ENCODE assay signal across 24 cellular contexts in genomic region chr14:85063747-85064146, GRCh38.
DNase-seq lines count a peak whose midpoint lies in the region; ATAC-seq and TF ChIP-seq lines count a peak whose summit lies in the region.
"Had no signal": no experiment of that assay in that cellular context is flagged by ENCODE, and none has a peak within 500 bp of the region (broad histone marks: within the 10 kb centered on the region; RNA-seq: fewer than 3 reads in every experiment).

No MANE protein-coding gene starts in this region.

- H3F3A ChIP-seq in GM23248 (ENCODE audit: insufficient read depth) = no peaks in the 10 kb centered on the region

- no peaks in the 10 kb centered on the region for H3K27me3 ChIP-seq in sigmoid colon
- H3K27me3 ChIP-seq in GM23248 (replicated peaks; ENCODE audit: insufficient read depth) = no peaks in the 10 kb centered on the region
- no peaks in the 10 kb centered on the region for H3K27me3 ChIP-seq in stomach
- H3K27me3 ChIP-seq: BE2C had no signal

- no peaks in the 10 kb centered on the region for H3K9me3 ChIP-seq in OCI-LY7 (ENCODE audit: low read length)
- peaks cover 0 to 4% (median 0%) of the 10 kb centered on the region in 4 donors for H3K9me3 ChIP-seq in sigmoid colon
- H3K9me3 ChIP-seq in GM23248 (ENCODE audit: low read depth) = no peaks in the 10 kb centered on the region
- H3K9me3 ChIP-seq in stomach = peaks cover 0 to 4% (median 0%) of the 10 kb centered on the region in 4 donors
- H3K9me3 ChIP-seq: BE2C, HAP-1 had no signal

- H3K79me2 ChIP-seq in OCI-LY7 (ENCODE audit: insufficient read depth, low read depth, low read length) (no peaks in the 10 kb centered on the region), GM23248 (ENCODE audit: insufficient read depth) (no peaks in the 10 kb centered on the region)

- TF ChIP-seq POLR2A in sigmoid colon (IDR thresholded peaks at IDR 0.05) = no peak
- TF ChIP-seq POLR2A in stomach (IDR thresholded peaks at IDR 0.05) = no peak

- H3K4me3 ChIP-seq in OCI-LY7 (ENCODE audit: low read depth, low read length, poor library complexity, severe bottlenecking) = no peak overlapping the region
- H3K4me3 ChIP-seq in sigmoid colon = no peak overlapping the region
- H3K4me3 ChIP-seq in GM23248 = no peak overlapping the region
- H3K4me3 ChIP-seq in stomach = no peak overlapping the region
- H3K4me3 ChIP-seq: HAP-1 had no signal

- no TSS peak for BruUV-seq in OCI-LY7 (replicated peaks; lab: Mats Ljungman, UMichigan)

- H3K4me1 ChIP-seq in OCI-LY7 (ENCODE audit: insufficient read depth, low read length, poor library complexity, severe bottlenecking) (peaks cover 19% of the 10 kb centered on the region), sigmoid colon (no peaks in the 10 kb centered on the region), GM23248 (ENCODE audit: insufficient read depth) (no peaks in the 10 kb centered on the region), stomach (no peaks in the 10 kb centered on the region)
- H3K4me1 ChIP-seq: BE2C, HAP-1 had no signal

- ATAC-seq in GM21528 (IDR thresholded peaks at IDR 0.05; ENCODE audit: low FRiP score, unreplicated experiment) = no peak

- in situ Hi-C loops in GM23248 (cut with MboI) = no loop called here

- no peak for TF ChIP-seq EP300 in sigmoid colon (IDR thresholded peaks at IDR 0.05)
- TF ChIP-seq EP300 in stomach (IDR thresholded peaks at IDR 0.05) = no peak

- H3K9me2 ChIP-seq in OCI-LY7 (ENCODE audit: insufficient read depth, low read length) (no peaks in the 10 kb centered on the region), GM23248 (ENCODE audit: insufficient read depth) (no peaks in the 10 kb centered on the region)

- H2AFZ ChIP-seq in OCI-LY7 (ENCODE audit: low read length) = no peak overlapping the region
- no peak overlapping the region for H2AFZ ChIP-seq in GM23248

- TF ChIP-seq CTCF in OCI-LY7 (conservative IDR thresholded peaks at IDR 0.05; ENCODE audit: low read length) (no peak), sigmoid colon (IDR thresholded peaks at IDR 0.05) (no peak), stomach (IDR thresholded peaks at IDR 0.05) (no peak)

- H3K9ac ChIP-seq in GM23248 = no peak overlapping the region

- peak overlapping the region; percentile 30 for H3K4me2 ChIP-seq in OCI-LY7 (ENCODE audit: low read length)
- no peak overlapping the region for H3K4me2 ChIP-seq in GM23248 (ENCODE audit: unreplicated experiment)

- no peaks in the 10 kb centered on the region for H4K20me1 ChIP-seq in OCI-LY7 (ENCODE audit: insufficient read depth, low read length)
- H4K20me1 ChIP-seq in GM23248 (ENCODE audit: insufficient read depth) = no peaks in the 10 kb centered on the region

- intact Hi-C loops in OCI-LY7 (cut with micrococcal nuclease; ENCODE audit: unreplicated experiment) = no loop called here
- intact Hi-C loops in sigmoid colon (cut with DNase I) = no loop called here
- intact Hi-C loops in stomach (cut with DNase I; ENCODE audit: low total_unique reads) = no loop called here

- no peaks in the 10 kb centered on the region for H3K36me3 ChIP-seq in OCI-LY7 (ENCODE audit: insufficient read depth, low read length)
- H3K36me3 ChIP-seq in sigmoid colon = no peaks in the 10 kb centered on the region
- H3K36me3 ChIP-seq in GM23248 (ENCODE audit: low read depth) = no peaks in the 10 kb centered on the region
- H3K36me3 ChIP-seq in stomach = no peaks in the 10 kb centered on the region
- H3K36me3 ChIP-seq: BE2C, HAP-1 had no signal

- POLR2A ChIA-PET in OCI-LY7 (lab: Charles Lee) = no interaction called here

- WGBS in sigmoid colon, 2 donors = 83 to 84% methylated on average over 2 of the region's 2 CpGs
- 58 to 65% methylated on average over 2 of the region's 2 CpGs for WGBS in GM23248 (ENCODE audit: low coverage in 1 of 2, low lambda C conversion rate in 2 of 2, missing lambda C conversion rate in 2 of 2), 2 experiments
- 84 to 94% (median 92%) methylated on average over 2 of the region's 2 CpGs for WGBS in stomach, 5 donors

- CTCF ChIA-PET in OCI-LY7 (lab: Charles Lee; ENCODE audit: unreplicated experiment) = no interaction called here

- H3K27ac ChIP-seq in OCI-LY7 (ENCODE audit: low read depth, low read length, poor library complexity, severe bottlenecking) (peak overlapping the region; percentile 48), sigmoid colon (no peak overlapping the region), GM23248 (no peak overlapping the region), stomach (no peak overlapping the region)
- H3K27ac ChIP-seq: 22Rv1 had no signal

- DNase-seq in NOMO-1 treated with DMSO at 0.1 percent for 48 hours (lab: John Stamatoyannopoulos, UW; ENCODE audit: unreplicated experiment) = peak; percentile 49
- no peak for DNase-seq in NOMO-1 treated with dmso at 0.1 percent for 144 hours (lab: John Stamatoyannopoulos, UW; ENCODE audit: unreplicated experiment)
- DNase-seq in MV-4-11 (lab: John Stamatoyannopoulos, UW) = peak; percentile 54
- peak; percentile 63 for DNase-seq in OCI-LY7 (ENCODE audit: low spot score)
- DNase-seq in sigmoid colon = no peak
- no peak for DNase-seq in GM23248
- DNase-seq in stomach = no peak
- DNase-seq: ACHN, BE2C, DMS153, DND-41, GOT3, HFFc6, IMR-90, KG1, MM.1S, NCI-H2029 treated with DMSO at 0.1 percent for 48 hours, NCI-H2227 treated with DMSO at 0.1 percent for 48 hours, NCI-H526 treated with DMSO at 0.1 percent for 48 hours, Right ventricle myocardium superior, RPMI8226 had no signal

Comparison
In these comparisons a context has a peak if more than half of its experiments do, and no peak if none do; other contexts are left out.
1. DNase-seq: peak in NOMO-1 treated with DMSO at 0.1 percent for 48 hours (single experiment), MV-4-11 (single experiment) and OCI-LY7 (single experiment); none in NOMO-1 treated with dmso at 0.1 percent for 144 hours (single experiment), sigmoid colon (single experiment), GM23248 (single experiment) and stomach (single experiment).